1 cellular context compared by ENCODE assay signal in genomic region chr17:39737761-39738567, GRCh38.
TF ChIP-seq lines count a peak whose summit lies in the region.

GRB7 (plus strand) TSS chr17:39737938; CDS start chr17:39742302, 4,364 bp downstream.

TF ChIP-seq in HepG2, 621 proteins besides CTCF, POLR2A, EP300 and RAD21 (continued from another document and continues in another):
- TF ChIP-seq AFF4 (CRISPR knock-in tag; IDR thresholded peaks at IDR 0.05): no peak; the same call in 1 of the 2 replicates
- TF ChIP-seq ZNF20 (CRISPR knock-in tag; IDR thresholded peaks at IDR 0.05): no peak
- no peak; the same call in 1 of the 2 replicates for TF ChIP-seq SIN3B (IDR thresholded peaks at IDR 0.05; ENCODE audit: low read length)
- TF ChIP-seq ZNF136 (CRISPR knock-in tag; IDR thresholded peaks at IDR 0.05; ENCODE audit: low read depth): no peak; the same call in none of the 2 replicates
- TF ChIP-seq HNRNPL (IDR thresholded peaks at IDR 0.05; ENCODE audit: low read depth, low read length): peak; percentile 95
- TF ChIP-seq ZNF639 (CRISPR knock-in tag; conservative IDR thresholded peaks at IDR 0.05): 0 out of 2 replicates have a peak, but pooled peaks have one; percentile 8
- no peak for TF ChIP-seq PCBP2 (optimal IDR thresholded peaks at IDR 0.05; ENCODE audit: low read depth, low read length, poor library complexity, severe bottlenecking)
- peak; percentile 23; the same call in 1 of the 2 replicates for TF ChIP-seq ZNF768 (CRISPR knock-in tag; IDR thresholded peaks at IDR 0.05)
- peak; percentile 52 for TF ChIP-seq ZNF18 (CRISPR knock-in tag; IDR thresholded peaks at IDR 0.05; ENCODE audit: insufficient replicate concordance)
- no peak; the same call in 1 of the 2 replicates for TF ChIP-seq ZNF275 (CRISPR knock-in tag; IDR thresholded peaks at IDR 0.05; ENCODE audit: borderline replicate concordance)
- no peak for TF ChIP-seq ZNF496 (CRISPR knock-in tag; IDR thresholded peaks at IDR 0.05; ENCODE audit: insufficient replicate concordance)
- TF ChIP-seq PRMT3 (CRISPR knock-in tag; IDR thresholded peaks at IDR 0.05; ENCODE audit: borderline replicate concordance, low read depth): no peak
- TF ChIP-seq KLF16 (CRISPR knock-in tag; IDR thresholded peaks at IDR 0.05): no peak
- peak; percentile 36 for TF ChIP-seq IKZF4 (CRISPR knock-in tag; IDR thresholded peaks at IDR 0.05; ENCODE audit: borderline replicate concordance, low read depth, not compliant biosample characterization)
- TF ChIP-seq ZBTB8A (CRISPR knock-in tag; IDR thresholded peaks at IDR 0.05; ENCODE audit: borderline replicate concordance, low read depth): no peak
- TF ChIP-seq TAF1 (CRISPR knock-in tag; IDR thresholded peaks at IDR 0.05): peak; percentile 60
- TF ChIP-seq FOXO4 (CRISPR knock-in tag; conservative IDR thresholded peaks at IDR 0.05): peak; percentile 96; the same call in 1 of the 2 replicates
- TF ChIP-seq LCORL (IDR thresholded peaks at IDR 0.05): no peak
- TF ChIP-seq LCORL (CRISPR knock-in tag; IDR thresholded peaks at IDR 0.05): peak; percentile 65
- TF ChIP-seq ARNT (IDR thresholded peaks at IDR 0.05): no peak
- TF ChIP-seq CENPBD1 (CRISPR knock-in tag; IDR thresholded peaks at IDR 0.05; ENCODE audit: borderline replicate concordance, low read depth): no peak
- 0 out of 2 replicates have a peak, but pooled peaks have one; percentile 26 for TF ChIP-seq TFDP2 (CRISPR knock-in tag; IDR thresholded peaks at IDR 0.05)
- TF ChIP-seq E2F1 (CRISPR knock-in tag; IDR thresholded peaks at IDR 0.05): no peak; the same call in 1 of the 2 replicates
- TF ChIP-seq ZNF343 (CRISPR knock-in tag; IDR thresholded peaks at IDR 0.05): 0 out of 2 replicates have a peak, but pooled peaks have one; percentile 48
- no peak for TF ChIP-seq MXD4 (CRISPR knock-in tag; IDR thresholded peaks at IDR 0.05)
- TF ChIP-seq PCBP1 (IDR thresholded peaks at IDR 0.05; ENCODE audit: borderline replicate concordance, low read depth, low read length): peak; percentile 85
- peak; percentile 64; the same call in 1 of the 2 replicates for TF ChIP-seq TOPORS (CRISPR knock-in tag; IDR thresholded peaks at IDR 0.05)
- peak; percentile 94 for TF ChIP-seq ZNF615 (CRISPR knock-in tag; IDR thresholded peaks at IDR 0.05; ENCODE audit: borderline replicate concordance)
- TF ChIP-seq ZNF703 (CRISPR knock-in tag; IDR thresholded peaks at IDR 0.05; ENCODE audit: borderline replicate concordance): no peak
- TF ChIP-seq ZUFSP (CRISPR knock-in tag; IDR thresholded peaks at IDR 0.05; ENCODE audit: borderline replicate concordance): no peak
- peak; percentile 88; the same call in 1 of the 2 replicates for TF ChIP-seq ZNF598 (CRISPR knock-in tag; IDR thresholded peaks at IDR 0.05; ENCODE audit: borderline replicate concordance)
- TF ChIP-seq ZBTB43 (CRISPR knock-in tag; conservative IDR thresholded peaks at IDR 0.05): peak; percentile 57; the same call in 1 of the 2 replicates
- peak; percentile 36 for TF ChIP-seq RARA (CRISPR knock-in tag; IDR thresholded peaks at IDR 0.05)
- TF ChIP-seq ATF3 (CRISPR knock-in tag; IDR thresholded peaks at IDR 0.05): peak; percentile 55
- TF ChIP-seq HOXA3 (CRISPR knock-in tag; IDR thresholded peaks at IDR 0.05): peak; percentile 62
- peak; percentile 54; the same call in 1 of the 2 replicates for TF ChIP-seq ZSCAN30 (CRISPR knock-in tag; IDR thresholded peaks at IDR 0.05)
- TF ChIP-seq ZNF572 (CRISPR knock-in tag; IDR thresholded peaks at IDR 0.05): no peak; the same call in 1 of the 2 replicates
- TF ChIP-seq ESRRA (CRISPR knock-in tag; IDR thresholded peaks at IDR 0.05; ENCODE audit: low read depth): no peak; the same call in 1 of the 2 replicates
- no peak for TF ChIP-seq DPF2 (CRISPR knock-in tag; IDR thresholded peaks at IDR 0.05; ENCODE audit: borderline replicate concordance, low read depth)
- 0 out of 2 replicates have a peak, but pooled peaks have one; percentile 16 for TF ChIP-seq CHD2 (IDR thresholded peaks at IDR 0.05; ENCODE audit: low read depth, low read length)
- TF ChIP-seq TEAD2 (CRISPR knock-in tag; IDR thresholded peaks at IDR 0.05): no peak
- TF ChIP-seq NFE2L1 (CRISPR knock-in tag; IDR thresholded peaks at IDR 0.05; ENCODE audit: borderline replicate concordance): no peak
- TF ChIP-seq HNF1B (CRISPR knock-in tag; IDR thresholded peaks at IDR 0.05): peak; percentile 64; the same call in 1 of the 2 replicates
- TF ChIP-seq TCF7 (IDR thresholded peaks at IDR 0.05; ENCODE audit: low read depth): no peak
